ENCODE assay signal across 20 cellular contexts in the genomic region with DNA sequence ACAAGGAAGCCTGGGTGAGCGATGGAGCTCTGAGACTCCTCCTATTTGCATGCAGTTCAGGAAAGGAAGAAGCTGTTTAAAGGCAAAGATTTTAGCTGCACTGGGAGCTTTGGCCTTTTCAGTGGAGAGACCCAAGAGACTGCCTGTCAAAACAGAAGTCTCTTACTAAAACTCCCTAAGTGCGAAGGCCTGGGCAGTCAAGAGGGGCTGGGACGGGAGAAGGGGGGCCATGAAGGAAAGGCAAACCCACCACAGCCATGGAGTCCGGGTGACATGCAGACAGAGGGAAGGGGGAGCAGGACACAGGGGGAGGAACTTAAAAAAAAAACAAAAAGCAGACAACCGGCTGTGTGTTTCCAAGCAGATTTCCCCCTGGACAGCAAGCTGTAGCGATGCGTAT.
DNase-seq lines count a peak whose midpoint lies in the region; ATAC-seq and TF ChIP-seq lines count a peak whose summit lies in the region.
"Had no signal": no experiment of that assay in that cellular context is flagged by ENCODE, and none has a peak within 500 bp of the region (broad histone marks: within the 10 kb centered on the region; RNA-seq: fewer than 3 reads in every experiment).

No MANE protein-coding gene starts in this region.

- ATAC-seq in heart right ventricle (peak in 6 of 8 donors; percentile 19 to 64 (median 42)), GM21825 (IDR thresholded peaks at IDR 0.05; ENCODE audit: unreplicated experiment) (no peak), GM21576 (IDR thresholded peaks at IDR 0.05; ENCODE audit: unreplicated experiment) (no peak)
- no peak for ATAC-seq in stimulated activated naive B cell treated with anti-CD40 and anti-IgM and Interleukin-4, amounts not matched to agents 10 μg/mL and 1 μg/mL and 100 μg/mL, for 72 hours (replicated peaks)
- ATAC-seq: CD8-positive, alpha-beta T cell had no signal

- H3K9me3 Mint-ChIP-seq in dendritic cell treated with granulocyte-macrophage colony-stimulating factor and Interleukin-4, amounts not matched to agents 40 ng/mL and 50 ng/mL, for 4 days: peaks cover 13% of the 10 kb centered on the region
- H3K9me3 Mint-ChIP-seq in nephron progenitor cell (no peaks in the 10 kb centered on the region), immature natural killer cell (peaks cover 0 to 10% (median 0%) of the 10 kb centered on the region in 6 donors)
- peaks cover 3 to 4% of the 10 kb centered on the region in 2 donors for H3K9me3 Mint-ChIP-seq in stimulated activated naive B cell treated with anti-CD40 and anti-IgM and Interleukin-4, amounts not matched to agents 10 μg/mL and 1 μg/mL and 100 μg/mL, for 72 hours
- H3K9me3 Mint-ChIP-seq: CD8-positive, alpha-beta T cell had no signal

- DNase-seq in heart right ventricle: no peak
- no peak for DNase-seq in right atrium auricular region (ENCODE audit: low spot score)
- DNase-seq in nephron progenitor cell: no peak
- no peak for DNase-seq in stimulated activated naive B cell treated with anti-CD40 and anti-IgM and Interleukin-4, amounts not matched to agents 10 μg/mL and 1 μg/mL and 100 μg/mL, for 72 hours
- DNase-seq in immature natural killer cell: no peak
- DNase-seq: Caco-2; CD4-positive, CD25-positive, alpha-beta regulatory T cell; CD8-positive, alpha-beta T cell; DMS153; DND-41; GOT3; H7; HCEC 1CT had no signal

- H3K4me3 ChIP-seq in heart right ventricle (no peak overlapping the region), right atrium auricular region (no peak overlapping the region)
- H3K4me3 ChIP-seq: BLaER1 had no signal

- H3K27me3 Mint-ChIP-seq in dendritic cell treated with granulocyte-macrophage colony-stimulating factor and Interleukin-4, amounts not matched to agents 40 ng/mL and 50 ng/mL, for 4 days: peaks cover 2% of the 10 kb centered on the region
- H3K27me3 Mint-ChIP-seq in nephron progenitor cell (ENCODE audit: low read depth, poor library complexity) (no peaks in the 10 kb centered on the region), immature natural killer cell (ENCODE audit: low read depth in 3 of 3) (peaks cover 2 to 4% (median 2%) of the 10 kb centered on the region in 3 donors)
- H3K27me3 Mint-ChIP-seq in stimulated activated naive B cell treated with anti-CD40 and anti-IgM and Interleukin-4, amounts not matched to agents 10 μg/mL and 1 μg/mL and 100 μg/mL, for 72 hours: peaks cover 0 to 5% of the 10 kb centered on the region in 2 donors
- H3K27me3 Mint-ChIP-seq: B cell; CD4-positive, CD25-positive, alpha-beta regulatory T cell had no signal

- H3K27ac Mint-ChIP-seq in dendritic cell treated with granulocyte-macrophage colony-stimulating factor and Interleukin-4, amounts not matched to agents 40 ng/mL and 50 ng/mL, for 4 days: peak overlapping the region; percentile 33
- H3K27ac Mint-ChIP-seq in nephron progenitor cell: peak overlapping the region; percentile 96
- peak overlapping the region; percentile 26 for H3K27ac Mint-ChIP-seq in stimulated activated naive B cell treated with anti-CD40 and anti-IgM and Interleukin-4, amounts not matched to agents 10 μg/mL and 1 μg/mL and 100 μg/mL, for 72 hours
- no peak overlapping the region for H3K27ac Mint-ChIP-seq in immature natural killer cell
- H3K27ac Mint-ChIP-seq: B cell; CD4-positive, CD25-positive, alpha-beta regulatory T cell; CD8-positive, alpha-beta T cell had no signal

- H3K27ac ChIP-seq in heart right ventricle: peak overlapping the region in 1 of 10 donors; percentile 21
- H3K27ac ChIP-seq in right atrium auricular region: no peak overlapping the region
- H3K27ac ChIP-seq: 22Rv1, BLaER1, C4-2B had no signal

- H3K9me3 ChIP-seq in heart right ventricle (no peaks in the 10 kb centered on the region), right atrium auricular region (no peaks in the 10 kb centered on the region)
- H3K9me3 ChIP-seq: BLaER1, Caco-2 had no signal

- TF ChIP-seq CTCF in heart right ventricle (IDR thresholded peaks at IDR 0.05) (no peak), right atrium auricular region (IDR thresholded peaks at IDR 0.05) (no peak), nephron progenitor cell (IDR thresholded peaks at IDR 0.05) (no peak)

- no peak overlapping the region for H3K4me3 Mint-ChIP-seq in dendritic cell treated with granulocyte-macrophage colony-stimulating factor and Interleukin-4, amounts not matched to agents 40 ng/mL and 50 ng/mL, for 4 days
- H3K4me3 Mint-ChIP-seq in nephron progenitor cell: no peak overlapping the region
- H3K4me3 Mint-ChIP-seq in stimulated activated naive B cell treated with anti-CD40 and anti-IgM and Interleukin-4, amounts not matched to agents 10 μg/mL and 1 μg/mL and 100 μg/mL, for 72 hours: no peak overlapping the region
- no peak overlapping the region for H3K4me3 Mint-ChIP-seq in immature natural killer cell
- H3K4me3 Mint-ChIP-seq: B cell; CD4-positive, CD25-positive, alpha-beta regulatory T cell; CD8-positive, alpha-beta T cell had no signal

- intact Hi-C loops in heart right ventricle (cut with DNase I): no loop called here
- intact Hi-C loops in dendritic cell treated with granulocyte-macrophage colony-stimulating factor and Interleukin-4, amounts not matched to agents 40 ng/mL and 50 ng/mL, for 4 days (cut with micrococcal nuclease): no loop called here

- no peaks in the 10 kb centered on the region for H3K36me3 Mint-ChIP-seq in dendritic cell treated with granulocyte-macrophage colony-stimulating factor and Interleukin-4, amounts not matched to agents 40 ng/mL and 50 ng/mL, for 4 days (ENCODE audit: low read depth)
- H3K36me3 Mint-ChIP-seq in nephron progenitor cell (ENCODE audit: low read depth) (no peaks in the 10 kb centered on the region), immature natural killer cell (no peaks in the 10 kb centered on the region)
- H3K36me3 Mint-ChIP-seq in stimulated activated naive B cell treated with anti-CD40 and anti-IgM and Interleukin-4, amounts not matched to agents 10 μg/mL and 1 μg/mL and 100 μg/mL, for 72 hours: no peaks in the 10 kb centered on the region
- H3K36me3 Mint-ChIP-seq: CD4-positive, CD25-positive, alpha-beta regulatory T cell; CD8-positive, alpha-beta T cell had no signal

- H3K36me3 ChIP-seq in heart right ventricle: no peaks in the 10 kb centered on the region
- no peaks in the 10 kb centered on the region for H3K36me3 ChIP-seq in right atrium auricular region
- H3K36me3 ChIP-seq: BLaER1 had no signal

- H3K4me1 Mint-ChIP-seq in dendritic cell treated with granulocyte-macrophage colony-stimulating factor and Interleukin-4, amounts not matched to agents 40 ng/mL and 50 ng/mL, for 4 days (ENCODE audit: low read depth): peaks cover 33% of the 10 kb centered on the region
- H3K4me1 Mint-ChIP-seq in nephron progenitor cell (peaks cover 15% of the 10 kb centered on the region), immature natural killer cell (no peaks in the 10 kb centered on the region)
- H3K4me1 Mint-ChIP-seq in stimulated activated naive B cell treated with anti-CD40 and anti-IgM and Interleukin-4, amounts not matched to agents 10 μg/mL and 1 μg/mL and 100 μg/mL, for 72 hours: peaks cover 0 to 11% of the 10 kb centered on the region in 2 donors
- H3K4me1 Mint-ChIP-seq: B cell; CD4-positive, CD25-positive, alpha-beta regulatory T cell had no signal

- H3K27me3 ChIP-seq in heart right ventricle (no peaks in the 10 kb centered on the region), right atrium auricular region (no peaks in the 10 kb centered on the region)
- H3K27me3 ChIP-seq: BLaER1 had no signal

- WGBS in heart right ventricle, 2 donors: 55 to 58% methylated on average over 7 of the region's 7 CpGs

- H3K4me1 ChIP-seq in heart right ventricle (peaks cover 0 to 14% (median 0%) of the 10 kb centered on the region in 9 donors), right atrium auricular region (no peaks in the 10 kb centered on the region)
- H3K4me1 ChIP-seq: Caco-2 had no signal

Comparison
In these comparisons a context has a peak if more than half of its experiments do, and no peak if none do; other contexts are left out.
1. ATAC-seq: peak in heart right ventricle (6 of 8); none in stimulated activated naive B cell treated with anti-CD40 and anti-IgM and Interleukin-4, amounts not matched to agents 10 μg/mL and 1 μg/mL and 100 μg/mL, for 72 hours (0 of 2), GM21825 (single experiment) and GM21576 (single experiment).
2. H3K27ac Mint-ChIP-seq: peak in dendritic cell treated with granulocyte-macrophage colony-stimulating factor and Interleukin-4, amounts not matched to agents 40 ng/mL and 50 ng/mL, for 4 days (single experiment), nephron progenitor cell (single experiment) and stimulated activated naive B cell treated with anti-CD40 and anti-IgM and Interleukin-4, amounts not matched to agents 10 μg/mL and 1 μg/mL and 100 μg/mL, for 72 hours (single experiment); none in immature natural killer cell (0 of 6).